In genomic region chr21:38488640-38489282, GRCh38 we compare ENCODE assay signal across 1 cellular context.
TF ChIP-seq lines count a peak whose summit lies in the region.

No MANE protein-coding gene starts in this region.

TF ChIP-seq in H1, 55 proteins besides CTCF, POLR2A, EP300 and RAD21:
- TF ChIP-seq SP4 (IDR thresholded peaks at IDR 0.05; ENCODE audit: low read length) = no peak
- no peak for TF ChIP-seq CEBPB (IDR thresholded peaks at IDR 0.05; ENCODE audit: low read depth, low read length)
- no peak for TF ChIP-seq CREB1 (IDR thresholded peaks at IDR 0.05)
- no peak for TF ChIP-seq ASH2L (IDR thresholded peaks at IDR 0.05; ENCODE audit: low read length)
- TF ChIP-seq SRF (IDR thresholded peaks at IDR 0.05; ENCODE audit: low read depth, low read length) = no peak
- TF ChIP-seq PHF8 (conservative IDR thresholded peaks at IDR 0.05; ENCODE audit: low read depth, low read length) = no peak
- TF ChIP-seq USF2 (IDR thresholded peaks at IDR 0.05; ENCODE audit: low read length) = no peak
- TF ChIP-seq TBP (IDR thresholded peaks at IDR 0.05; ENCODE audit: low read depth, low read length) = no peak
- TF ChIP-seq TAF1 (IDR thresholded peaks at IDR 0.05; ENCODE audit: low read depth, low read length) = no peak
- no peak for TF ChIP-seq RFX5 (IDR thresholded peaks at IDR 0.05; ENCODE audit: borderline replicate concordance, low read depth, low read length)
- no peak for TF ChIP-seq KDM4A (IDR thresholded peaks at IDR 0.05; ENCODE audit: low read depth, low read length, severe bottlenecking)
- TF ChIP-seq GABPA (IDR thresholded peaks at IDR 0.05; ENCODE audit: borderline replicate concordance, insufficient read depth, low read length) = no peak
- TF ChIP-seq ATF2 (IDR thresholded peaks at IDR 0.05; ENCODE audit: low read length) = no peak
- TF ChIP-seq CTBP2 (IDR thresholded peaks at IDR 0.05; ENCODE audit: borderline replicate concordance, insufficient read depth, insufficient read length, low read length) = no peak
- no peak for TF ChIP-seq POLR2AphosphoS5 (IDR thresholded peaks at IDR 0.05; ENCODE audit: low read depth, low read length)
- no peak for TF ChIP-seq JUN (IDR thresholded peaks at IDR 0.05; ENCODE audit: low read depth, low read length)
